37 cellular contexts compared by ENCODE assay signal in the genomic region with DNA sequence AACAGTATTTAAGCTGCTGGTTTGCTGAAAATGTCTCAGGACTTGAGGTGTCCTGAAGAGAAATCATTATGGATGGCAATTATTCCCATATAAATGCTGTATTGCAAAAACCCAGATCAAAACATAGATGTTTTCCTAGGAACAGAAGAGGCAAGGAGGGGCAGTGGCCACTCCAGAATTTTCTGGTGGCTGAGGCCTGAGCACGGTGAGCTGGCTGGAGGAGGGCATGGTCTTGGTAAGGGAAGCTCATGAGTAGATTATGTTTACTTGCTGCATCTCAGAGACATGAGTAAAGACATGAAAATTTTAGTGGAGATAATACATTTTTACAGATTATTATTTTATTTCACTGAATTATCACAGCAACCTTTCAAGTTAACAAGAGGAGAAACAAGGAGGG. TPM values are rescaled to one million over a fixed set of nuclear protein-coding genes. Genes with fewer than 3 reads are reported as not detected.
"Had no signal": no experiment of that assay in that cellular context is flagged by ENCODE, and none has a peak within 500 bp of the region (broad histone marks: within the 10 kb centered on the region; RNA-seq: fewer than 3 reads in every experiment).

No MANE protein-coding gene starts in this region.

- H3K4me3 ChIP-seq: adrenal gland, body of pancreas, breast epithelium had no signal

- DNase-seq: activated CD4-positive, alpha-beta memory T cell treated with anti-CD3 and anti-CD28 coated beads, Interleukin-2, amount 10 ng/mL, durations not matched to agents 7 days and 5 days; activated CD4-positive, alpha-beta T cell treated with anti-CD3 and anti-CD28 coated beads for 1 hour; activated CD4-positive, alpha-beta T cell treated with anti-CD3 and anti-CD28 coated beads for 36 hours; activated CD4-positive, alpha-beta T cell treated with anti-CD3 and anti-CD28 coated beads for 48 hours; activated CD4-positive, alpha-beta T cell treated with anti-CD3 and anti-CD28 coated beads, Interleukin-2, amount 10 ng/mL, durations not matched to agents 7 days and 5 days; activated CD4-positive, alpha-beta T cell treated with anti-CD3 and anti-CD28 coated beads, Interleukin-2, amount 50 U/mL, for 48 hours; activated CD4-positive, CD25-positive, alpha-beta regulatory T cell; activated CD8-positive, alpha-beta memory T cell treated with anti-CD3 and anti-CD28 coated beads for 24 hours; activated CD8-positive, alpha-beta memory T cell treated with anti-CD3 and anti-CD28 coated beads, Interleukin-2, amount 10 ng/mL, durations not matched to agents 7 days and 5 days; activated CD8-positive, alpha-beta memory T cell treated with anti-CD3 and anti-CD28 coated beads, Interleukin-2, amount 50 U/mL, for 48 hours; activated CD8-positive, alpha-beta T cell treated with anti-CD3 and anti-CD28 coated beads, Interleukin-2, amount 10 ng/mL, durations not matched to agents 7 days and 5 days; activated effector memory CD4-positive, alpha-beta T cell treated with Interleukin-2 at 50 U/mL for 16 hours; activated gamma-delta T cell treated with Interleukin-2 at 50 U/mL for 16 hours; activated naive CD4-positive, alpha-beta T cell; activated naive CD4-positive, alpha-beta T cell treated with anti-CD3 and anti-CD28 coated beads for 36 hours; activated naive CD4-positive, alpha-beta T cell treated with anti-CD3 and anti-CD28 coated beads, Interleukin-2, amount 50 U/mL, for 16 hours; activated naive CD8-positive, alpha-beta T cell treated with anti-CD3 and anti-CD28 coated beads for 36 hours; activated T-cell treated with anti-CD3 and anti-CD28 coated beads, Interleukin-2, amount 50 U/mL, for 24 hours; activated T-cell treated with anti-CD3 and anti-CD28 coated beads, Interleukin-2, amount 50 U/mL, for 48 hours; adrenal gland; amniotic stem cell; aorta; body of pancreas; brain microvascular endothelial cell; central memory CD4-positive, alpha-beta T cell; SW 1271; T-helper 1 cell; T-helper 2 cell; T-helper 9 cell; WERI-Rb-1 had no signal

- H3K27me3 Mint-ChIP-seq: activated CD4-positive, alpha-beta memory T cell treated with anti-CD3 and anti-CD28 coated beads, Interleukin-2, amount 10 ng/mL, durations not matched to agents 7 days and 5 days; activated CD4-positive, alpha-beta T cell treated with anti-CD3 and anti-CD28 coated beads for 36 hours; activated CD4-positive, alpha-beta T cell treated with anti-CD3 and anti-CD28 coated beads, Interleukin-2, amount 10 ng/mL, durations not matched to agents 7 days and 5 days; activated CD8-positive, alpha-beta memory T cell treated with anti-CD3 and anti-CD28 coated beads, Interleukin-2, amount 10 ng/mL, durations not matched to agents 7 days and 5 days; activated naive CD8-positive, alpha-beta T cell treated with anti-CD3 and anti-CD28 coated beads for 36 hours; activated T-cell treated with anti-CD3 and anti-CD28 coated beads, Interleukin-2, amount 50 U/mL, for 24 hours had no signal

- H3K4me3 Mint-ChIP-seq: activated CD4-positive, alpha-beta memory T cell treated with anti-CD3 and anti-CD28 coated beads, Interleukin-2, amount 10 ng/mL, durations not matched to agents 7 days and 5 days; activated CD4-positive, alpha-beta T cell treated with anti-CD3 and anti-CD28 coated beads for 36 hours; activated CD4-positive, alpha-beta T cell treated with anti-CD3 and anti-CD28 coated beads, Interleukin-2, amount 10 ng/mL, durations not matched to agents 7 days and 5 days; activated CD8-positive, alpha-beta memory T cell treated with anti-CD3 and anti-CD28 coated beads, Interleukin-2, amount 10 ng/mL, durations not matched to agents 7 days and 5 days; activated CD8-positive, alpha-beta T cell treated with anti-CD3 and anti-CD28 coated beads, Interleukin-2, amount 10 ng/mL, durations not matched to agents 7 days and 5 days; activated naive CD4-positive, alpha-beta T cell treated with anti-CD3 and anti-CD28 coated beads for 36 hours; activated naive CD8-positive, alpha-beta T cell treated with anti-CD3 and anti-CD28 coated beads for 36 hours; activated T-cell treated with anti-CD3 and anti-CD28 coated beads, Interleukin-2, amount 50 U/mL, for 24 hours; T-helper 1 cell treated with Interleukin-12 subunit alpha and Interleukin-12 subunit beta and Interleukin-4 antibody, amounts not matched to agents 30 μg/mL and 1 μg/mL, for 36 hours; T-helper 2 cell treated with Interferon-gamma antibody and Interleukin-4, amounts not matched to agents 5 μg/mL and 100 μg/mL, for 36 hours; WTC11 had no signal

- H3K4me1 Mint-ChIP-seq: activated CD4-positive, alpha-beta memory T cell treated with anti-CD3 and anti-CD28 coated beads, Interleukin-2, amount 10 ng/mL, durations not matched to agents 7 days and 5 days; activated CD4-positive, alpha-beta T cell treated with anti-CD3 and anti-CD28 coated beads for 36 hours; activated CD4-positive, alpha-beta T cell treated with anti-CD3 and anti-CD28 coated beads, Interleukin-2, amount 10 ng/mL, durations not matched to agents 7 days and 5 days; activated CD8-positive, alpha-beta memory T cell treated with anti-CD3 and anti-CD28 coated beads, Interleukin-2, amount 10 ng/mL, durations not matched to agents 7 days and 5 days; activated naive CD8-positive, alpha-beta T cell treated with anti-CD3 and anti-CD28 coated beads for 36 hours; WTC11 had no signal

- H3K27ac Mint-ChIP-seq: activated CD4-positive, alpha-beta memory T cell treated with anti-CD3 and anti-CD28 coated beads, Interleukin-2, amount 10 ng/mL, durations not matched to agents 7 days and 5 days; activated CD4-positive, alpha-beta T cell treated with anti-CD3 and anti-CD28 coated beads for 36 hours; activated CD4-positive, alpha-beta T cell treated with anti-CD3 and anti-CD28 coated beads, Interleukin-2, amount 10 ng/mL, durations not matched to agents 7 days and 5 days; activated CD8-positive, alpha-beta memory T cell treated with anti-CD3 and anti-CD28 coated beads, Interleukin-2, amount 10 ng/mL, durations not matched to agents 7 days and 5 days; activated CD8-positive, alpha-beta T cell treated with anti-CD3 and anti-CD28 coated beads, Interleukin-2, amount 10 ng/mL, durations not matched to agents 7 days and 5 days; activated naive CD4-positive, alpha-beta T cell treated with anti-CD3 and anti-CD28 coated beads for 36 hours; activated naive CD4-positive, alpha-beta T cell treated with anti-CD3 and anti-CD28 coated beads, Interleukin-2, amount 50 U/mL, for 72 hours; activated naive CD8-positive, alpha-beta T cell treated with anti-CD3 and anti-CD28 coated beads for 36 hours; activated T-cell treated with anti-CD3 and anti-CD28 coated beads, Interleukin-2, amount 50 U/mL, for 24 hours; activated T-helper 2 cell treated with anti-CD3 and anti-CD28 coated beads, Interferon-gamma antibody, Interleukin-2, Interleukin-4, amounts not matched to agents 10 μg/mL and 5 μg/mL and 100 μg/mL, durations not matched to agents 14 hours and 24 hours and 36 hours; T-helper 1 cell treated with Interleukin-12 subunit alpha and Interleukin-12 subunit beta and Interleukin-4 antibody, amounts not matched to agents 30 μg/mL and 1 μg/mL, for 36 hours; T-helper 2 cell treated with Interferon-gamma antibody and Interleukin-4, amounts not matched to agents 5 μg/mL and 100 μg/mL, for 36 hours; WTC11 had no signal

- H3K27ac ChIP-seq: adrenal gland, body of pancreas, brain microvascular endothelial cell, breast epithelium, WERI-Rb-1 had no signal

- H3K36me3 ChIP-seq: adrenal gland, brain microvascular endothelial cell, breast epithelium, WERI-Rb-1 had no signal

- H3K27me3 ChIP-seq: adrenal gland, body of pancreas, brain microvascular endothelial cell, breast epithelium had no signal

- H3K36me3 Mint-ChIP-seq: activated CD8-positive, alpha-beta memory T cell treated with anti-CD3 and anti-CD28 coated beads, Interleukin-2, amount 10 ng/mL, durations not matched to agents 7 days and 5 days; activated naive CD4-positive, alpha-beta T cell treated with anti-CD3 and anti-CD28 coated beads, Interleukin-2, amount 50 U/mL, for 72 hours; activated naive CD8-positive, alpha-beta T cell treated with anti-CD3 and anti-CD28 coated beads for 36 hours; WTC11 had no signal

- H3K9me3 ChIP-seq: adrenal gland, body of pancreas, breast epithelium had no signal

- H3K4me1 ChIP-seq: adrenal gland, body of pancreas, breast epithelium had no signal

- H3K9me3 Mint-ChIP-seq: activated CD4-positive, alpha-beta memory T cell treated with anti-CD3 and anti-CD28 coated beads, Interleukin-2, amount 10 ng/mL, durations not matched to agents 7 days and 5 days; activated CD4-positive, alpha-beta T cell treated with anti-CD3 and anti-CD28 coated beads, Interleukin-2, amount 10 ng/mL, durations not matched to agents 7 days and 5 days; activated naive CD8-positive, alpha-beta T cell treated with anti-CD3 and anti-CD28 coated beads for 36 hours; activated T-cell treated with anti-CD3 and anti-CD28 coated beads, Interleukin-2, amount 50 U/mL, for 24 hours; activated T-helper 2 cell treated with anti-CD3 and anti-CD28 coated beads, Interferon-gamma antibody, Interleukin-2, Interleukin-4, amounts not matched to agents 10 μg/mL and 5 μg/mL and 100 μg/mL, durations not matched to agents 14 hours and 24 hours and 36 hours; T-helper 1 cell treated with Interleukin-12 subunit alpha and Interleukin-12 subunit beta and Interleukin-4 antibody, amounts not matched to agents 30 μg/mL and 1 μg/mL, for 36 hours; T-helper 2 cell treated with Interferon-gamma antibody and Interleukin-4, amounts not matched to agents 5 μg/mL and 100 μg/mL, for 36 hours; WTC11 had no signal

RNA-seq across cellular contexts. Expression of gene PGPEP1L, which starts 31.1 kb away (rescaled TPM):
- total RNA-seq: activated CD4-positive, alpha-beta memory T cell treated with anti-CD3 and anti-CD28 coated beads, Interleukin-2, amount 10 ng/mL, durations not matched to agents 7 days and 5 days; activated CD4-positive, alpha-beta T cell treated with anti-CD3 and anti-CD28 coated beads for 36 hours; activated CD4-positive, alpha-beta T cell treated with anti-CD3 and anti-CD28 coated beads, Interleukin-2, amount 10 ng/mL, durations not matched to agents 7 days and 5 days; activated CD8-positive, alpha-beta memory T cell treated with anti-CD3 and anti-CD28 coated beads, Interleukin-2, amount 10 ng/mL, durations not matched to agents 7 days and 5 days; activated CD8-positive, alpha-beta T cell treated with anti-CD3 and anti-CD28 coated beads, Interleukin-2, amount 10 ng/mL, durations not matched to agents 7 days and 5 days; activated naive CD4-positive, alpha-beta T cell treated with anti-CD3 and anti-CD28 coated beads for 36 hours; activated naive CD4-positive, alpha-beta T cell treated with anti-CD3 and anti-CD28 coated beads, Interleukin-2, amount 50 U/mL, for 72 hours; activated naive CD8-positive, alpha-beta T cell treated with anti-CD3 and anti-CD28 coated beads for 36 hours; activated T-helper 2 cell treated with anti-CD3 and anti-CD28 coated beads, Interferon-gamma antibody, Interleukin-2, Interleukin-4, amounts not matched to agents 10 μg/mL and 5 μg/mL and 100 μg/mL, durations not matched to agents 14 hours and 24 hours and 36 hours; adrenal gland; astrocyte; body of pancreas; breast epithelium; WTC11 had no signal
